24 cellular contexts compared by ENCODE assay signal in genomic region chr21:29499229-29499628, GRCh38.
"Had no signal": no experiment of that assay in that cellular context is flagged by ENCODE, and none has a peak within 500 bp of the region (broad histone marks: within the 10 kb centered on the region; RNA-seq: fewer than 3 reads in every experiment).

No MANE protein-coding gene starts in this region.

- H3K27ac Mint-ChIP-seq: activated CD4-positive, alpha-beta memory T cell treated with anti-CD3 and anti-CD28 coated beads, Interleukin-2, amount 10 ng/mL, durations not matched to agents 7 days and 5 days; activated naive CD4-positive, alpha-beta T cell treated with anti-CD3 and anti-CD28 coated beads, Interleukin-2, amount 50 U/mL, for 24 hours; activated naive CD8-positive, alpha-beta T cell treated with anti-CD3 and anti-CD28 coated beads, Interleukin-2, amount 10 ng/mL, durations not matched to agents 7 days and 5 days; activated T-cell treated with anti-CD3 and anti-CD28 coated beads, Interleukin-2, amount 50 U/mL, for 24 hours; activated T-helper 2 cell treated with anti-CD3 and anti-CD28 coated beads, Interferon-gamma antibody, Interleukin-2, Interleukin-4, amounts not matched to agents 10 μg/mL and 5 μg/mL and 100 μg/mL, durations not matched to agents 14 hours and 24 hours and 36 hours; WTC11 had no signal

- H3K9me3 ChIP-seq: ascending aorta had no signal

- H3K9me3 Mint-ChIP-seq: activated T-helper 2 cell treated with anti-CD3 and anti-CD28 coated beads, Interferon-gamma antibody, Interleukin-2, Interleukin-4, amounts not matched to agents 10 μg/mL and 5 μg/mL and 100 μg/mL, durations not matched to agents 14 hours and 24 hours and 36 hours had no signal

- H3K9ac ChIP-seq: KMS-11 had no signal

- H3K4me1 ChIP-seq: ascending aorta had no signal

- H3K27ac ChIP-seq: ascending aorta, cardiac muscle cell, KMS-11 had no signal

- H3K4me1 Mint-ChIP-seq: activated CD4-positive, alpha-beta memory T cell treated with anti-CD3 and anti-CD28 coated beads, Interleukin-2, amount 10 ng/mL, durations not matched to agents 7 days and 5 days; central memory CD8-positive, alpha-beta T cell; WTC11 had no signal

- H3K4me3 Mint-ChIP-seq: activated CD4-positive, alpha-beta memory T cell treated with anti-CD3 and anti-CD28 coated beads, Interleukin-2, amount 10 ng/mL, durations not matched to agents 7 days and 5 days; activated naive CD4-positive, alpha-beta T cell treated with anti-CD3 and anti-CD28 coated beads, Interleukin-2, amount 50 U/mL, for 24 hours; activated naive CD8-positive, alpha-beta T cell treated with anti-CD3 and anti-CD28 coated beads, Interleukin-2, amount 10 ng/mL, durations not matched to agents 7 days and 5 days; activated T-cell treated with anti-CD3 and anti-CD28 coated beads, Interleukin-2, amount 50 U/mL, for 24 hours; central memory CD8-positive, alpha-beta T cell; WTC11 had no signal

- DNase-seq: activated CD4-positive, alpha-beta memory T cell treated with anti-CD3 and anti-CD28 coated beads, Interleukin-2, amount 10 ng/mL, durations not matched to agents 7 days and 5 days; activated CD4-positive, CD25-positive, alpha-beta regulatory T cell treated with anti-CD3 and anti-CD28 coated beads, Interleukin-2, amount 50 U/mL, for 72 hours; activated gamma-delta T cell; activated naive CD4-positive, alpha-beta T cell treated with Interleukin-2 at 50 U/mL for 16 hours; activated naive CD8-positive, alpha-beta T cell treated with anti-CD3 and anti-CD28 coated beads, Interleukin-2, amount 10 ng/mL, durations not matched to agents 7 days and 5 days; activated T-cell treated with anti-CD3 and anti-CD28 coated beads, Interleukin-2, amount 50 U/mL, for 24 hours; MM.1S; NCI-H1092; NCI-H1436 treated with DMSO at 0.1 percent for 48 hours; NCI-H2029; NCI-H2107; NCI-H510A; NK-92 treated with Interleukin-12 subunit alpha and Interleukin-12 subunit beta, amount 100 ng/mL, for 24 hours; Right ventricle myocardium superior; T-helper 1 cell; T-helper 2 cell; T-helper 9 cell had no signal

- H3K4me2 ChIP-seq: KMS-11 had no signal

- H3K4me3 ChIP-seq: ascending aorta, cardiac muscle cell had no signal

- H3K36me3 ChIP-seq: ascending aorta, cardiac muscle cell had no signal

- H3K27me3 ChIP-seq: ascending aorta, cardiac muscle cell had no signal

- H3K27me3 Mint-ChIP-seq: activated CD4-positive, alpha-beta memory T cell treated with anti-CD3 and anti-CD28 coated beads, Interleukin-2, amount 10 ng/mL, durations not matched to agents 7 days and 5 days; activated naive CD4-positive, alpha-beta T cell treated with anti-CD3 and anti-CD28 coated beads, Interleukin-2, amount 50 U/mL, for 24 hours; activated naive CD8-positive, alpha-beta T cell treated with anti-CD3 and anti-CD28 coated beads, Interleukin-2, amount 10 ng/mL, durations not matched to agents 7 days and 5 days; activated T-cell treated with anti-CD3 and anti-CD28 coated beads, Interleukin-2, amount 50 U/mL, for 24 hours; central memory CD8-positive, alpha-beta T cell had no signal
